Comparison of ENCODE assay signal across 9 cellular contexts in the genomic region with DNA sequence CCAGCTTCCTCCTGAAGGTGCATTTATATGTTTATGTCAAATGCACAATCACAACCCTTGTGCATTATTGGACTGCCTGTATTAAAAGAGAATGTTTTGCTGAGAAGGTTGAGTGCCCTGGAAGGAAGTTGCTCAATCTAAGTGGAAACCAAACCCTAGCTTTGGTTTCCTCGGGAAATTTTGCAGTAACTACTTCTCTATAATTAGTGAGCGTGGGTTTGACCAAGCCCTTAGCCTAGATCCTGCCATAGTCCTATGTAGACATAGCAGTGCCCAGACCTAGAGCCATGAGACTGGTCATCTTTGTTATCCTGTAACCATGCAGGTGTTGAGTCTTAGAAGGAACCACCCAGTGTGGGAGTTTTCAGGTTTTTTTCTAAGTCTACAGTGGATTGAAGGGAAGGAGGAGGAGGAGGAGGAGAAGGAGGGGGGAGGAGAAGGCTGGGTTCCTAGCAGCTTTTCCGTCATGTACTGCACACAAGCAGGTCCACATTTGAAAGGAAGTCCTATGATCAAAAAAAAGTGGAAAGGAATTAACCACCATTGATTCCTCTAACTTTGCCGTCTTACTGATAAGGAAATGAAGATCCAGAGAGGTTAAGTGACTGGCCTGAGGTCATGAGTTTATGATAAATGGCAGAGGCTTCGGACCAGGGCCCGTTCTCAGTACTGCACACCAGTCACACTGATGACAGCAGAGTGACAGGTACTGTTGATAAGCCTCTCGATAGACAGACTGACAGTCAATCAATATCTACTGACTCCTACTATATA.
A peak's percentile ranks its signal among the peaks of the same experiment; 100 is the strongest.
DNase-seq lines count a peak whose midpoint lies in the region; ATAC-seq, FAIRE-seq and TF ChIP-seq lines count a peak whose summit lies in the region.
"Had no signal": no experiment of that assay in that cellular context is flagged by ENCODE, and none has a peak within 500 bp of the region (broad histone marks: within the 10 kb centered on the region; RNA-seq: fewer than 3 reads in every experiment).

No MANE protein-coding gene starts in this region.

- peak overlapping the region in 1 of 2 donors; percentile 71 for H3K27ac ChIP-seq in lung (ENCODE audit: low read depth in 1 of 2, low read length in 1 of 2)

- 11 to 36% methylated on average over 7 of the region's 7 CpGs for WGBS in lung, 2 donors

- no peak overlapping the region for H3K4me3 ChIP-seq in lung

- no peak for FAIRE-seq in HTR-8/SVneo (lab: Jason Lieb, UNC)
- FAIRE-seq in RCC 7860 (lab: Jason Lieb, UNC): no peak

- no peak for TF ChIP-seq POLR2A in GM18505 (IDR thresholded peaks at IDR 0.05; ENCODE audit: borderline replicate concordance, extremely low read depth, insufficient read depth, insufficient read length)

- ATAC-seq in HG02870 (IDR thresholded peaks at IDR 0.05; ENCODE audit: unreplicated experiment) (peak; percentile 38), lung (ENCODE audit: insufficient read depth, low FRiP score) (peak; percentile 72), GM18505 (IDR thresholded peaks at IDR 0.05; ENCODE audit: unreplicated experiment) (no peak)

- H3K9me3 ChIP-seq in lung (ENCODE audit: control insufficient read depth in 2 of 2, insufficient read depth in 1 of 2, low read length in 1 of 2): no peaks in the 10 kb centered on the region

- H3K36me3 ChIP-seq in lung (ENCODE audit: control insufficient read depth in 2 of 2, insufficient read depth in 2 of 2, low read length in 2 of 2): no peaks in the 10 kb centered on the region

- H3K27me3 ChIP-seq in lung (ENCODE audit: control insufficient read depth, insufficient read depth): no peaks in the 10 kb centered on the region

- DNase-seq in GDM1 (lab: John Stamatoyannopoulos, UW) (peak; percentile 52), UCSD-AML1 (lab: John Stamatoyannopoulos, UW; ENCODE audit: unreplicated experiment) (peak; percentile 24), lung (ENCODE audit: low spot score) (no peak), HTR-8/SVneo (ENCODE audit: insufficient read length, low spot score) (no peak), RCC 7860 (ENCODE audit: low spot score) (no peak), A172 (ENCODE audit: low spot score) (no peak)
- DNase-seq: retina had no signal

- peaks cover 0 to 14% of the 10 kb centered on the region in 2 donors for H3K4me1 ChIP-seq in lung (ENCODE audit: control insufficient read depth in 2 of 2, insufficient read depth in 2 of 2, low read length in 2 of 2)

- no peak for TF ChIP-seq CTCF in lung (IDR thresholded peaks at IDR 0.05; ENCODE audit: control extremely low read depth, extremely low read depth)

Comparison
In these comparisons a context has a peak if more than half of its experiments do, and no peak if none do; other contexts are left out.
1. DNase-seq: peak in GDM1 (single experiment) and UCSD-AML1 (single experiment); none in lung (single experiment), HTR-8/SVneo (single experiment), RCC 7860 (single experiment) and A172 (single experiment).